ENCODE assay signal across 14 cellular contexts in the genomic region with DNA sequence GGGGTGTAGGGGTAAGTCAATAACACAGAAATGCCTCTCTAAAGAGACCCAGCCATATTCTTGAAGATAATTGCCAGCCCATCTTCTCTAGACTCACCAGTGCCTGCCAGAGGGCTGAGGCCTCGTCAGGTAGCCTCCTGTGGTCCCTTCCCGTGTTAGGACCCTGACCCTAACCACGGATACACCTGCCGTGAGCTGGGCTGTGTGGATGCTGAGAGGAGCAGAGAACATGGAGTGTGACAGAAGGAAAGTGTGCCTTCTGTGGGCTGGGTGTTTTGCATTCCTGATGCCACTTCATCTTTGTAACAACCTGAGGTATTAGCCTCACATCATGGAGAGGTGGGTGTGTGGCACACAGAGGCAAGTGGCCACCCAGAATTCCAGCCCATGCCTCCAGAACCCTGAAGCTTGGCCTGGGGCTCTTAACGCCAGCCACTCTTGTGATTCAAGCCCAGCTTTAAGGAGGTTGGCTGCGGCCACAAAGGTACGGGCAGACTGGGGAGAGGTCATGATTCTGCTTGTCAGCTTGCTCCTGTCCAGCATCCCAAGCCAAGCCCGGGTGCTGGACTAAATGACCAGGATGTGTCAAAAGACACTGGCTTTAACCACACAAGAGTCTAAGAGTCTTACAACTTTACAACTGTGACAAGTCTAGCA.
"Had no signal": no experiment of that assay in that cellular context is flagged by ENCODE, and none has a peak within 500 bp of the region (broad histone marks: within the 10 kb centered on the region; RNA-seq: fewer than 3 reads in every experiment).

No MANE protein-coding gene starts in this region.

- H3K4me3 ChIP-seq: mucosa of descending colon, transverse colon, vagina had no signal

- H3K27ac Mint-ChIP-seq: activated CD4-positive, alpha-beta T cell treated with anti-CD3 and anti-CD28 coated beads, Interleukin-2, amount 10 ng/mL, durations not matched to agents 7 days and 5 days; activated CD8-positive, alpha-beta T cell treated with anti-CD3 and anti-CD28 coated beads for 36 hours; nephron progenitor cell; stimulated activated effector memory CD8-positive, alpha-beta T cell treated with anti-CD3 and anti-CD28 coated beads, Interleukin-12 subunit alpha, Interleukin-12 subunit beta, amount 100 ng/mL, for 72 hours; T-cell; T-helper 2 cell treated with Interferon-gamma antibody and Interleukin-4, amounts not matched to agents 5 μg/mL and 100 μg/mL, for 36 hours had no signal

- H3K4me1 ChIP-seq: transverse colon, vagina had no signal

- H3K9me3 ChIP-seq: mucosa of descending colon, transverse colon, vagina had no signal

- H3K27me3 Mint-ChIP-seq: activated CD4-positive, alpha-beta T cell treated with anti-CD3 and anti-CD28 coated beads, Interleukin-2, amount 10 ng/mL, durations not matched to agents 7 days and 5 days; activated CD8-positive, alpha-beta T cell treated with anti-CD3 and anti-CD28 coated beads for 36 hours; T-cell had no signal

- H3K36me3 ChIP-seq: transverse colon, vagina had no signal

- H3K27ac ChIP-seq: parathyroid adenoma, transverse colon, vagina, VCaP had no signal

- H3K4me3 Mint-ChIP-seq: activated CD4-positive, alpha-beta T cell treated with anti-CD3 and anti-CD28 coated beads, Interleukin-2, amount 10 ng/mL, durations not matched to agents 7 days and 5 days; activated CD8-positive, alpha-beta T cell treated with anti-CD3 and anti-CD28 coated beads for 36 hours; nephron progenitor cell; stimulated activated effector memory CD8-positive, alpha-beta T cell treated with anti-CD3 and anti-CD28 coated beads, Interleukin-12 subunit alpha, Interleukin-12 subunit beta, amount 100 ng/mL, for 72 hours; T-cell; T-helper 2 cell treated with Interferon-gamma antibody and Interleukin-4, amounts not matched to agents 5 μg/mL and 100 μg/mL, for 36 hours had no signal

- H3K27me3 ChIP-seq: transverse colon, vagina had no signal

- H3K36me3 Mint-ChIP-seq: activated naive CD4-positive, alpha-beta T cell treated with anti-CD3 and anti-CD28 coated beads, Interleukin-2, amount 50 U/mL, for 72 hours; stimulated activated effector memory CD8-positive, alpha-beta T cell treated with anti-CD3 and anti-CD28 coated beads, Interleukin-12 subunit alpha, Interleukin-12 subunit beta, amount 100 ng/mL, for 72 hours; T-cell had no signal

- H2AFZ ChIP-seq: parathyroid adenoma had no signal

- H3K9me3 Mint-ChIP-seq: activated CD4-positive, alpha-beta T cell treated with anti-CD3 and anti-CD28 coated beads, Interleukin-2, amount 10 ng/mL, durations not matched to agents 7 days and 5 days; activated CD8-positive, alpha-beta T cell treated with anti-CD3 and anti-CD28 coated beads for 36 hours; activated naive CD4-positive, alpha-beta T cell treated with anti-CD3 and anti-CD28 coated beads, Interleukin-2, amount 50 U/mL, for 72 hours; nephron progenitor cell; stimulated activated effector memory CD8-positive, alpha-beta T cell treated with anti-CD3 and anti-CD28 coated beads, Interleukin-12 subunit alpha, Interleukin-12 subunit beta, amount 100 ng/mL, for 72 hours; T-cell; T-helper 2 cell treated with Interferon-gamma antibody and Interleukin-4, amounts not matched to agents 5 μg/mL and 100 μg/mL, for 36 hours had no signal

- DNase-seq: activated CD4-positive, CD25-positive, alpha-beta regulatory T cell treated with anti-CD3 and anti-CD28 coated beads, Interleukin-2, amount 50 U/mL, for 72 hours; kidney had no signal

- H3K4me1 Mint-ChIP-seq: activated CD4-positive, alpha-beta T cell treated with anti-CD3 and anti-CD28 coated beads, Interleukin-2, amount 10 ng/mL, durations not matched to agents 7 days and 5 days; stimulated activated effector memory CD8-positive, alpha-beta T cell treated with anti-CD3 and anti-CD28 coated beads, Interleukin-12 subunit alpha, Interleukin-12 subunit beta, amount 100 ng/mL, for 72 hours; T-cell had no signal

- H3K9ac ChIP-seq: parathyroid adenoma had no signal
